In the genomic region with DNA sequence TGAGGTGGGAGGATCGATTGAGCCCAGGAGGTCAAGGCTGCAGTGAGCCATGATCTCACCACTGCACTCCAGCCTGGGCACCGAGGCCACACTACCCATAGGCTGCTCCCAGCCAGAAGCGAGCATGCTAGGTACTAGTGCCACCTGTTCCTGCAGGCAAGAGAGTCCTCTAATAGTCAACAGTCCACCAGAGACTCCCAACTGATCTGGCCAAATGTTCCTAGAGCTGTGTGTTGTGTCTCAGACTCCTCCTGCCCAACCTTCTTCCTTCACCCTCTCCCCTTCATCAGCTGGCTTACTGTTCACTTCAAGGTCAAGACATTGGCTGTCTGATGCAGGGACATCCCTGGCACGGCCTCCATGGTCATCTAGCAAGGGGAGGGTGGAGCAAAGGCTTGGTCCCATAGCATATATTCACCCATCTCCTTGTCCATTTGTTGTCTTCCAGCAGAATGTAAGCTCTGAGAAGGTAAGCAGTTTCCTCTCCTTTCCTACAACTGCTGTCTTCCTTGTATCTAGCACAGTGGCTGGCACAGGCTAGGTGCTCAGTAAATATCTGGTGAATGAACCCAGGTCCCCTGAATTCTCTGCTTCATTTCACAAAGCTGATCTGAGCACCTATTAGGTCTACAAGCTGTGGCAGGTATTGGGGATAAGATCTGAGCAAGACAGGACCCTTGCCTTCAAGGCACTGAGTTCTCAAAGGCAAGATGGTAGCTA, we compare ENCODE assay signal across 27 cellular contexts.
"Had no signal": no experiment of that assay in that cellular context is flagged by ENCODE, and none has a peak within 500 bp of the region (broad histone marks: within the 10 kb centered on the region; RNA-seq: fewer than 3 reads in every experiment).

No MANE protein-coding gene starts in this region.

- H3K9me3 Mint-ChIP-seq: activated naive CD4-positive, alpha-beta T cell treated with anti-CD3 and anti-CD28 coated beads for 36 hours; activated naive CD8-positive, alpha-beta T cell treated with anti-CD3 and anti-CD28 coated beads, Interleukin-2, amount 10 ng/mL, durations not matched to agents 7 days and 5 days; activated T-cell treated with anti-CD3 and anti-CD28 coated beads, Interleukin-2, amount 50 U/mL, for 24 hours; activated T-helper 2 cell treated with anti-CD3 and anti-CD28 coated beads, Interferon-gamma antibody, Interleukin-2, Interleukin-4, amounts not matched to agents 10 μg/mL and 5 μg/mL and 100 μg/mL, durations not matched to agents 14 hours and 24 hours and 36 hours; endodermal cell; memory B cell had no signal

- DNase-seq: activated CD4-positive, alpha-beta T cell treated with anti-CD3 and anti-CD28 coated beads for 4 hours; activated CD4-positive, alpha-beta T cell treated with anti-CD3 and anti-CD28 coated beads, Interleukin-2, amount 50 U/mL, for 48 hours; activated naive CD4-positive, alpha-beta T cell treated with anti-CD3 and anti-CD28 coated beads for 36 hours; activated naive CD8-positive, alpha-beta T cell treated with anti-CD3 and anti-CD28 coated beads, Interleukin-2, amount 10 ng/mL, durations not matched to agents 7 days and 5 days; activated T-cell treated with anti-CD3 and anti-CD28 coated beads, Interleukin-2, amount 50 U/mL, for 24 hours; amniotic stem cell; cerebellar nuclear complex; islet precursor cell; left cardiac atrium; mucosa of descending colon; occipital lobe; retina; spleen; stimulated activated CD4-positive, alpha-beta T cell treated with anti-CD3 and anti-CD28 coated beads, Interleukin-4, amount 100 ng/mL, for 1 hour; stimulated activated naive CD4-positive, alpha-beta T cell; trophoblast cell had no signal

- H3K27ac Mint-ChIP-seq: activated naive CD4-positive, alpha-beta T cell treated with anti-CD3 and anti-CD28 coated beads for 36 hours; activated naive CD8-positive, alpha-beta T cell treated with anti-CD3 and anti-CD28 coated beads, Interleukin-2, amount 10 ng/mL, durations not matched to agents 7 days and 5 days; activated T-cell treated with anti-CD3 and anti-CD28 coated beads, Interleukin-2, amount 50 U/mL, for 24 hours; activated T-helper 2 cell treated with anti-CD3 and anti-CD28 coated beads, Interferon-gamma antibody, Interleukin-2, Interleukin-4, amounts not matched to agents 10 μg/mL and 5 μg/mL and 100 μg/mL, durations not matched to agents 14 hours and 24 hours and 36 hours; endodermal cell; memory B cell; progenitor cell of endocrine pancreas had no signal

- H3K27me3 Mint-ChIP-seq: activated T-cell treated with anti-CD3 and anti-CD28 coated beads, Interleukin-2, amount 50 U/mL, for 24 hours; memory B cell; progenitor cell of endocrine pancreas had no signal

- H3K27me3 ChIP-seq: gastroesophageal sphincter, heart left ventricle, spleen, testis had no signal

- H3K9me3 ChIP-seq: gastroesophageal sphincter, heart left ventricle, mucosa of descending colon, spleen, testis had no signal

- H3K27ac ChIP-seq: coronary artery, gastroesophageal sphincter, heart left ventricle, spleen, testis, VCaP had no signal

- ATAC-seq: gastroesophageal sphincter, heart left ventricle, left cardiac atrium, mucosa of descending colon, SK-N-SH treated with all-trans-retinoic acid at 6 μM for 48 hours had no signal

- H3K4me3 Mint-ChIP-seq: activated naive CD4-positive, alpha-beta T cell treated with anti-CD3 and anti-CD28 coated beads for 36 hours; activated naive CD8-positive, alpha-beta T cell treated with anti-CD3 and anti-CD28 coated beads, Interleukin-2, amount 10 ng/mL, durations not matched to agents 7 days and 5 days; activated T-cell treated with anti-CD3 and anti-CD28 coated beads, Interleukin-2, amount 50 U/mL, for 24 hours; endodermal cell; memory B cell had no signal

- H3K4me1 ChIP-seq: gastroesophageal sphincter, heart left ventricle, spleen, testis had no signal

- FAIRE-seq: bronchial epithelial cell had no signal

- H3K4me1 Mint-ChIP-seq: activated naive CD8-positive, alpha-beta T cell treated with anti-CD3 and anti-CD28 coated beads, Interleukin-2, amount 10 ng/mL, durations not matched to agents 7 days and 5 days; memory B cell had no signal

- H3K36me3 Mint-ChIP-seq: activated naive CD8-positive, alpha-beta T cell treated with anti-CD3 and anti-CD28 coated beads, Interleukin-2, amount 10 ng/mL, durations not matched to agents 7 days and 5 days; memory B cell had no signal
